In the genomic region with DNA sequence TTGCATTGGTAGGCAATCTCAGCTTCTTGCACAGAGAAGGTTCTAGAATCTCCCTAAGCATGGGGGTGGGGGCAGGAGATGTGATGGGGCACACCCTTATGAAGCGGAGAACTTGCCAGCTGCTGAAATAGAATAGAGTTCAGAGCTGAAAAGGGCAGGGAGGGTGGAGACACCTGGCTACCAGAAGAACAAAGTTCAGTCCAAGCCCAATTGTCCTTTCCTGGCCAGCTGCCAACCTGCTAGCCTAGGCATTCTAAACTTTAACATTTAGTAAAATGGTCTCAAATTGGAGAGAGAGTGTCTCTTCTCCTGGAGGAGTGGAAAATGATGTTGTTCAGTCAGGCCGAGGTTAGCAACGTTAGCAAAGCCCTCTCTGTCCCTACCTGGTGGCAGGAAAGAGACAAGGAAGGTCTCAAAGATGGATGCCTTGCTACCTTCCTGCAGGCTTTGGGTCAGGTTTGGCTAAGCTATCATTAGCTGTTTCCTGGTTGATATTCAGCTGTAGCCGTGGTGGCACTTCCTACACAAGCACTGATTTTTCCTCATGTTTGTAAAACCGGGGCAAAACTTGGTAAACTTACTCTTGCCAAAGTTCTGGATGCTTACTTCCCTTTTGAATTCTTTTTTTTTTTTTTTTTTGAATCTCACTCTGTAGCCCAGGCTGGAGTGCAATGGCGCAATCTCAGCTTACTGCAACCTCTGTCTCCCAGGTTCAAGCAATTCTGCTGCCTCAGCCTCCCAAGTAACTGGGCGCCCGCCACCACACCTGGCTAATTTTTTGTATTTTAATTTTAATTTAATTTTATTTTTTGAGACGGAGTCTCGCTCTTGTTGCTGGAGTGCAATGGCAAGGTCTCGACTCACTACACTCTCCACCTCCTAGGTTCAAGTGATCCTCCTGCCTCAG, we compare ENCODE assay signal across 1 cellular context.
TF ChIP-seq lines count a peak whose summit lies in the region.

No MANE protein-coding gene starts in this region.

TF ChIP-seq in GM23338, 12 proteins besides CTCF, POLR2A, EP300 and RAD21:
- TF ChIP-seq, protein P1, sequence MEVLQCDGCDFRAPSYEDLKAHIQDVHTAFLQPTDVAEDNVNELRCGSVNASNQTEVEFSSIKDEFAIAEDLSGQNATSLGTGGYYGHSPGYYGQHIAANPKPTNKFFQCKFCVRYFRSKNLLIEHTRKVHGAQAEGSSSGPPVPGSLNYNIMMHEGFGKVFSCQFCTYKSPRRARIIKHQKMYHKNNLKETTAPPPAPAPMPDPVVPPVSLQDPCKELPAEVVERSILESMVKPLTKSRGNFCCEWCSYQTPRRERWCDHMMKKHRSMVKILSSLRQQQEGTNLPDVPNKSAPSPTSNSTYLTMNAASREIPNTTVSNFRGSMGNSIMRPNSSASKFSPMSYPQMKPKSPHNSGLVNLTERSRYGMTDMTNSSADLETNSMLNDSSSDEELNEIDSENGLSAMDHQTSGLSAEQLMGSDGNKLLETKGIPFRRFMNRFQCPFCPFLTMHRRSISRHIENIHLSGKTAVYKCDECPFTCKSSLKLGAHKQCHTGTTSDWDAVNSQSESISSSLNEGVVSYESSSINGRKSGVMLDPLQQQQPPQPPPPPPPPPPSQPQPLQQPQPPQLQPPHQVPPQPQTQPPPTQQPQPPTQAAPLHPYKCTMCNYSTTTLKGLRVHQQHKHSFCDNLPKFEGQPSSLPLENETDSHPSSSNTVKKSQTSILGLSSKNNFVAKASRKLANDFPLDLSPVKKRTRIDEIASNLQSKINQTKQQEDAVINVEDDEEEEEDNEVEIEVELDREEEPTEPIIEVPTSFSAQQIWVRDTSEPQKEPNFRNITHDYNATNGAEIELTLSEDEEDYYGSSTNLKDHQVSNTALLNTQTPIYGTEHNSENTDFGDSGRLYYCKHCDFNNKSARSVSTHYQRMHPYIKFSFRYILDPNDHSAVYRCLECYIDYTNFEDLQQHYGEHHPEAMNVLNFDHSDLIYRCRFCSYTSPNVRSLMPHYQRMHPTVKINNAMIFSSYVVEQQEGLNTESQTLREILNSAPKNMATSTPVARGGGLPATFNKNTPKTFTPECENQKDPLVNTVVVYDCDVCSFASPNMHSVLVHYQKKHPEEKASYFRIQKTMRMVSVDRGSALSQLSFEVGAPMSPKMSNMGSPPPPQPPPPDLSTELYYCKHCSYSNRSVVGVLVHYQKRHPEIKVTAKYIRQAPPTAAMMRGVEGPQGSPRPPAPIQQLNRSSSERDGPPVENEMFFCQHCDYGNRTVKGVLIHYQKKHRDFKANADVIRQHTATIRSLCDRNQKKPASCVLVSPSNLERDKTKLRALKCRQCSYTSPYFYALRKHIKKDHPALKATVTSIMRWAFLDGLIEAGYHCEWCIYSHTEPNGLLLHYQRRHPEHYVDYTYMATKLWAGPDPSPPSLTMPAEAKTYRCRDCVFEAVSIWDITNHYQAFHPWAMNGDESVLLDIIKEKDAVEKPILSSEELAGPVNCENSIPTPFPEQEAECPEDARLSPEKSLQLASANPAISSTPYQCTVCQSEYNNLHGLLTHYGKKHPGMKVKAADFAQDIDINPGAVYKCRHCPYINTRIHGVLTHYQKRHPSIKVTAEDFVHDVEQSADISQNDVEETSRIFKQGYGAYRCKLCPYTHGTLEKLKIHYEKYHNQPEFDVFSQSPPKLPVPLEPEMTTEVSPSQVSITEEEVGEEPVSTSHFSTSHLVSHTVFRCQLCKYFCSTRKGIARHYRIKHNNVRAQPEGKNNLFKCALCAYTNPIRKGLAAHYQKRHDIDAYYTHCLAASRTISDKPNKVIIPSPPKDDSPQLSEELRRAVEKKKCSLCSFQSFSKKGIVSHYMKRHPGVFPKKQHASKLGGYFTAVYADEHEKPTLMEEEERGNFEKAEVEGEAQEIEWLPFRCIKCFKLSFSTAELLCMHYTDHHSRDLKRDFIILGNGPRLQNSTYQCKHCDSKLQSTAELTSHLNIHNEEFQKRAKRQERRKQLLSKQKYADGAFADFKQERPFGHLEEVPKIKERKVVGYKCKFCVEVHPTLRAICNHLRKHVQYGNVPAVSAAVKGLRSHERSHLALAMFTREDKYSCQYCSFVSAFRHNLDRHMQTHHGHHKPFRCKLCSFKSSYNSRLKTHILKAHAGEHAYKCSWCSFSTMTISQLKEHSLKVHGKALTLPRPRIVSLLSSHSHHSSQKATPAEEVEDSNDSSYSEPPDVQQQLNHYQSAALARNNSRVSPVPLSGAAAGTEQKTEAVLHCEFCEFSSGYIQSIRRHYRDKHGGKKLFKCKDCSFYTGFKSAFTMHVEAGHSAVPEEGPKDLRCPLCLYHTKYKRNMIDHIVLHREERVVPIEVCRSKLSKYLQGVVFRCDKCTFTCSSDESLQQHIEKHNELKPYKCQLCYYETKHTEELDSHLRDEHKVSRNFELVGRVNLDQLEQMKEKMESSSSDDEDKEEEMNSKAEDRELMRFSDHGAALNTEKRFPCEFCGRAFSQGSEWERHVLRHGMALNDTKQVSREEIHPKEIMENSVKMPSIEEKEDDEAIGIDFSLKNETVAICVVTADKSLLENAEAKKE (CRISPR knock-in tag; IDR thresholded peaks at IDR 0.05): no peak
- TF ChIP-seq, protein P2, sequence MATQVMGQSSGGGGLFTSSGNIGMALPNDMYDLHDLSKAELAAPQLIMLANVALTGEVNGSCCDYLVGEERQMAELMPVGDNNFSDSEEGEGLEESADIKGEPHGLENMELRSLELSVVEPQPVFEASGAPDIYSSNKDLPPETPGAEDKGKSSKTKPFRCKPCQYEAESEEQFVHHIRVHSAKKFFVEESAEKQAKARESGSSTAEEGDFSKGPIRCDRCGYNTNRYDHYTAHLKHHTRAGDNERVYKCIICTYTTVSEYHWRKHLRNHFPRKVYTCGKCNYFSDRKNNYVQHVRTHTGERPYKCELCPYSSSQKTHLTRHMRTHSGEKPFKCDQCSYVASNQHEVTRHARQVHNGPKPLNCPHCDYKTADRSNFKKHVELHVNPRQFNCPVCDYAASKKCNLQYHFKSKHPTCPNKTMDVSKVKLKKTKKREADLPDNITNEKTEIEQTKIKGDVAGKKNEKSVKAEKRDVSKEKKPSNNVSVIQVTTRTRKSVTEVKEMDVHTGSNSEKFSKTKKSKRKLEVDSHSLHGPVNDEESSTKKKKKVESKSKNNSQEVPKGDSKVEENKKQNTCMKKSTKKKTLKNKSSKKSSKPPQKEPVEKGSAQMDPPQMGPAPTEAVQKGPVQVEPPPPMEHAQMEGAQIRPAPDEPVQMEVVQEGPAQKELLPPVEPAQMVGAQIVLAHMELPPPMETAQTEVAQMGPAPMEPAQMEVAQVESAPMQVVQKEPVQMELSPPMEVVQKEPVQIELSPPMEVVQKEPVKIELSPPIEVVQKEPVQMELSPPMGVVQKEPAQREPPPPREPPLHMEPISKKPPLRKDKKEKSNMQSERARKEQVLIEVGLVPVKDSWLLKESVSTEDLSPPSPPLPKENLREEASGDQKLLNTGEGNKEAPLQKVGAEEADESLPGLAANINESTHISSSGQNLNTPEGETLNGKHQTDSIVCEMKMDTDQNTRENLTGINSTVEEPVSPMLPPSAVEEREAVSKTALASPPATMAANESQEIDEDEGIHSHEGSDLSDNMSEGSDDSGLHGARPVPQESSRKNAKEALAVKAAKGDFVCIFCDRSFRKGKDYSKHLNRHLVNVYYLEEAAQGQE (IDR thresholded peaks at IDR 0.05; ENCODE audit: unreplicated experiment): no peak
- TF ChIP-seq EZH2phosphoT487 (IDR thresholded peaks at IDR 0.05; ENCODE audit: unreplicated experiment) (no peak), NANOG (IDR thresholded peaks at IDR 0.05; ENCODE audit: borderline replicate concordance) (no peak), JUNB (IDR thresholded peaks at IDR 0.05; ENCODE audit: unreplicated experiment) (no peak), ZNF331 (CRISPR knock-in tag; IDR thresholded peaks at IDR 0.05; ENCODE audit: low read depth) (no peak), STAT1 (IDR thresholded peaks at IDR 0.05; ENCODE audit: unreplicated experiment) (no peak), ZNF114 (CRISPR knock-in tag; IDR thresholded peaks at IDR 0.05) (no peak), CREB1 (CRISPR knock-in tag; IDR thresholded peaks at IDR 0.05; ENCODE audit: low read depth) (no peak), EZH2 (IDR thresholded peaks at IDR 0.05; ENCODE audit: low read depth, unreplicated experiment) (no peak), POLR2AphosphoS5 (IDR thresholded peaks at IDR 0.05; ENCODE audit: low read depth) (no peak)
- TF ChIP-seq, protein P3, sequence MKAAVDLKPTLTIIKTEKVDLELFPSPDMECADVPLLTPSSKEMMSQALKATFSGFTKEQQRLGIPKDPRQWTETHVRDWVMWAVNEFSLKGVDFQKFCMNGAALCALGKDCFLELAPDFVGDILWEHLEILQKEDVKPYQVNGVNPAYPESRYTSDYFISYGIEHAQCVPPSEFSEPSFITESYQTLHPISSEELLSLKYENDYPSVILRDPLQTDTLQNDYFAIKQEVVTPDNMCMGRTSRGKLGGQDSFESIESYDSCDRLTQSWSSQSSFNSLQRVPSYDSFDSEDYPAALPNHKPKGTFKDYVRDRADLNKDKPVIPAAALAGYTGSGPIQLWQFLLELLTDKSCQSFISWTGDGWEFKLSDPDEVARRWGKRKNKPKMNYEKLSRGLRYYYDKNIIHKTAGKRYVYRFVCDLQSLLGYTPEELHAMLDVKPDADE (IDR thresholded peaks at IDR 0.05): no peak
